Comparison of ENCODE assay signal across 20 cellular contexts in the genomic region with DNA sequence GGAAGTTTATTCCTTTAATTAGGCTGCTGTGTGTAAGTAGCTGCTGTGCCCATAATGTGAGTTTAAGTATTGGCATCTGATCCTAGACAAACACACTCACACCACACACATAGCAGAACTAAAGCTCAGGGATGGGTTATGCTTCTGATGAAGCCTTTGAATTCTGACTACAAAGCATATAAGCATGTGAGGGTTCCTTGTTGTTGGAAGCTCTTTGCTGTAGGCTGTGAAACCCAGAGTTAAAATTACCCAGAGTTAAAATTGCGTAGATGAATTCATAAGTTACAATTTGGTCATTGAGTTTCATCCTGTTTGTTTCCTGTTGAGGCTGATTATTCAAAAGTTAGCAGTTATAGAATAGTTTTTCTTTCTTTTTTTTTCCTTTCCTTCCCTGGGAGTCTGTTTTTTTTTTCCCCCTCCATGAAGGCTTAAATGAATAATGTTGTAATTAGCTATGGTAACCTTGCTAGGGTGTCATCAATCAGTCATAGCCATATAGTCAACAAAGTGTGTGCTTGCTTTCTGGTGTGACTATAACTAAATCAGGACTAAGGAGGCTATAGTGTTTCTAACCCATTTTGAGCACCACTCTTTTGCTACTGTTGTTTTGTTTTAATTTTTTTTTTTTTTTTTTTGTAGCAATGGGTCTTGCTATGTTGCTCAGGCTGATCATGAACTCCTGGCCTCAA.
DNase-seq lines count a peak whose midpoint lies in the region; ATAC-seq and TF ChIP-seq lines count a peak whose summit lies in the region.
"Had no signal": no experiment of that assay in that cellular context is flagged by ENCODE, and none has a peak within 500 bp of the region (broad histone marks: within the 10 kb centered on the region; RNA-seq: fewer than 3 reads in every experiment).

No MANE protein-coding gene starts in this region.

- no peak overlapping the region for H2BK15ac ChIP-seq in IMR-90 (ENCODE audit: low read depth, low read length)

- H3K4ac ChIP-seq in IMR-90 (ENCODE audit: low read depth, low read length) = no peak overlapping the region

- H2AFZ ChIP-seq in IMR-90 (replicated peaks; ENCODE audit: low read length, poor library complexity) = no peak overlapping the region

- no peak overlapping the region for H3K14ac ChIP-seq in IMR-90 (replicated peaks; ENCODE audit: low read depth, low read length)

- peaks cover 3% of the 10 kb centered on the region; the same call in 1 of the 2 replicates for H3K9me1 ChIP-seq in IMR-90 (ENCODE audit: insufficient read depth, low read length)

- H3K9me3 ChIP-seq in CD4-positive, alpha-beta memory T cell (ENCODE audit: control insufficient read depth in 1 of 2, low read length in 2 of 2) = no peaks in the 10 kb centered on the region
- no peaks in the 10 kb centered on the region for H3K9me3 ChIP-seq in IMR-90 (ENCODE audit: control insufficient read depth, insufficient read depth, low read length)
- no peaks in the 10 kb centered on the region for H3K9me3 ChIP-seq in naive thymus-derived CD4-positive, alpha-beta T cell (ENCODE audit: control insufficient read depth in 2 of 3, low read length in 3 of 3)
- H3K9me3 ChIP-seq: psoas muscle, suprapubic skin had no signal

- H3K36me3 ChIP-seq in CD4-positive, alpha-beta memory T cell (ENCODE audit: insufficient read depth, low read length) = no peaks in the 10 kb centered on the region
- H3K36me3 ChIP-seq in IMR-90 (ENCODE audit: control insufficient read depth, insufficient read depth, low read length) = peaks cover 2% of the 10 kb centered on the region; the same call in 1 of the 2 replicates
- H3K36me3 ChIP-seq in naive thymus-derived CD4-positive, alpha-beta T cell (ENCODE audit: control insufficient read depth in 2 of 3, insufficient read depth in 3 of 3, low read length in 3 of 3) = no peaks in the 10 kb centered on the region
- H3K36me3 ChIP-seq: suprapubic skin had no signal

- H3K4me1 ChIP-seq in CD4-positive, alpha-beta memory T cell (ENCODE audit: insufficient read depth, low read length) = peaks cover 66% of the 10 kb centered on the region
- H3K4me1 ChIP-seq in IMR-90 (ENCODE audit: control insufficient read depth, insufficient read depth, low read length) = peaks cover 7% of the 10 kb centered on the region
- H3K4me1 ChIP-seq in naive thymus-derived CD4-positive, alpha-beta T cell (ENCODE audit: control insufficient read depth in 2 of 2, insufficient read depth in 2 of 2, low read length in 2 of 2) = peaks cover 26 to 57% of the 10 kb centered on the region in 2 donors
- H3K4me1 ChIP-seq: psoas muscle, suprapubic skin had no signal

- no peak overlapping the region for H3K18ac ChIP-seq in IMR-90 (ENCODE audit: low read depth, low read length)

- H4K8ac ChIP-seq in IMR-90 (ENCODE audit: low read depth in 2 of 2, low read length in 2 of 2) = no peak overlapping the region

- no peak overlapping the region for H3K27ac ChIP-seq in CD4-positive, alpha-beta memory T cell (ENCODE audit: low read depth, low read length)
- H3K27ac ChIP-seq in IMR-90 (ENCODE audit: insufficient read depth, low read length) = no peak overlapping the region
- H3K27ac ChIP-seq in naive thymus-derived CD4-positive, alpha-beta T cell (ENCODE audit: low read depth, low read length) = peak overlapping the region; percentile 8
- H3K27ac ChIP-seq: KMS-11, psoas muscle, SK-N-MC, suprapubic skin had no signal

- no TSS peak for BruUV-seq in IMR-90 (replicated peaks; lab: Mats Ljungman, UMichigan)

- H3K56ac ChIP-seq in IMR-90 (ENCODE audit: extremely low read depth, insufficient read depth, low read length) = no peak overlapping the region

- H3K27me3 ChIP-seq in CD4-positive, alpha-beta memory T cell (ENCODE audit: insufficient read depth, low read length) = no peaks in the 10 kb centered on the region
- no peaks in the 10 kb centered on the region for H3K27me3 ChIP-seq in IMR-90 (ENCODE audit: control insufficient read depth, insufficient read depth, low read length)
- H3K27me3 ChIP-seq in naive thymus-derived CD4-positive, alpha-beta T cell (ENCODE audit: control insufficient read depth in 2 of 2, insufficient read depth in 2 of 2, low read length in 2 of 2) = peaks cover 0 to 3% of the 10 kb centered on the region in 2 donors
- H3K27me3 ChIP-seq: suprapubic skin had no signal

- no peaks in the 10 kb centered on the region; the same call in 1 of the 2 replicates for H4K20me1 ChIP-seq in IMR-90 (ENCODE audit: insufficient read depth, low read length)

- TF ChIP-seq POLR2A in IMR-90 (IDR thresholded peaks at IDR 0.05; ENCODE audit: low read depth, low read length) = no peak

- no peak overlapping the region for H2AK5ac ChIP-seq in IMR-90 (ENCODE audit: low read depth, low read length)

- peak; percentile 17; the same call in 1 of the 2 replicates for ATAC-seq in IMR-90 (ENCODE audit: low read depth)
- peak; percentile 68 to 88 for ATAC-seq in activated naive CD4-positive, alpha-beta T cell treated with anti-CD3 and anti-CD28 coated beads, Interleukin-2, amount 50 U/mL, for 72 hours
- ATAC-seq in naive thymus-derived CD4-positive, alpha-beta T cell = peak; percentile 87
- no peak for ATAC-seq in HG03039 (IDR thresholded peaks at IDR 0.05; ENCODE audit: unreplicated experiment)
- ATAC-seq: natural killer cell treated with Interleukin-12 subunit alpha and Interleukin-12 subunit beta and Interleukin-15 and Interleukin-18, amount 100 ng/mL, for 72 hours; psoas muscle had no signal

- H2BK5ac ChIP-seq in IMR-90 (ENCODE audit: low read depth, low read length, poor library complexity, severe bottlenecking) = no peak overlapping the region

- in situ Hi-C loops in IMR-90 (cut with MboI; ENCODE audit: low sequenced_read_pairs) = no loop called here

- H3K27ac Mint-ChIP-seq in CD4-positive, alpha-beta memory T cell = peak overlapping the region; percentile 61 to 91 (median 83)
- H3K27ac Mint-ChIP-seq in activated naive CD4-positive, alpha-beta T cell treated with anti-CD3 and anti-CD28 coated beads, Interleukin-2, amount 50 U/mL, for 72 hours = peak overlapping the region; percentile 69 to 91
- H3K27ac Mint-ChIP-seq in naive thymus-derived CD4-positive, alpha-beta T cell = peak overlapping the region; percentile 88 to 99 (median 94)
- H3K27ac Mint-ChIP-seq: memory B cell had no signal

- H3K4me2 ChIP-seq in IMR-90 (ENCODE audit: low read depth, low read length) = no peak overlapping the region; the same call in 1 of the 2 replicates
- H3K4me2 ChIP-seq: KMS-11, smooth muscle cell had no signal

- dilution Hi-C loops in IMR-90 (cut with HindIII; ENCODE audit: low sequenced_read_pairs, unreplicated experiment) = no loop called here

- H2AK9ac ChIP-seq in IMR-90 (replicated peaks; ENCODE audit: low read depth, low read length, poor library complexity) = no peak overlapping the region

- H4K5ac ChIP-seq in IMR-90 (ENCODE audit: low read depth, low read length) = no peak overlapping the region

- peak overlapping the region in 7 of 8 donors; percentile 32 to 70 (median 57) for H3K4me3 Mint-ChIP-seq in CD4-positive, alpha-beta memory T cell
- peak overlapping the region; percentile 34 to 76 (median 60) for H3K4me3 Mint-ChIP-seq in naive thymus-derived CD4-positive, alpha-beta T cell
- H3K4me3 Mint-ChIP-seq: memory B cell; natural killer cell treated with Interleukin-12 subunit alpha and Interleukin-12 subunit beta and Interleukin-15 and Interleukin-18, amount 100 ng/mL, for 72 hours had no signal

- H3K9me3 Mint-ChIP-seq in CD4-positive, alpha-beta memory T cell = peaks cover 0 to 5% (median 0%) of the 10 kb centered on the region in 8 donors
- H3K9me3 Mint-ChIP-seq in activated naive CD4-positive, alpha-beta T cell treated with anti-CD3 and anti-CD28 coated beads, Interleukin-2, amount 50 U/mL, for 72 hours = peaks cover 4 to 7% of the 10 kb centered on the region in 2 donors
- H3K9me3 Mint-ChIP-seq in naive thymus-derived CD4-positive, alpha-beta T cell = peaks cover 0 to 26% (median 0%) of the 10 kb centered on the region in 11 donors
- H3K9me3 Mint-ChIP-seq: memory B cell had no signal

- H3K4me1 Mint-ChIP-seq in CD4-positive, alpha-beta memory T cell = peaks cover 39 to 65% (median 52%) of the 10 kb centered on the region in 4 donors
- H3K4me1 Mint-ChIP-seq in naive thymus-derived CD4-positive, alpha-beta T cell = peaks cover 43 to 71% (median 67%) of the 10 kb centered on the region in 7 donors

- DNase-seq in CD4-positive, alpha-beta memory T cell = peak in 3 of 5 donors; percentile 21 to 42 (median 34)
- DNase-seq in IMR-90 = no peak
- DNase-seq in activated naive CD4-positive, alpha-beta T cell treated with anti-CD3 and anti-CD28 coated beads, Interleukin-2, amount 50 U/mL, for 72 hours (ENCODE audit: low spot score in 2 of 2) = no peak
- DNase-seq in naive thymus-derived CD4-positive, alpha-beta T cell = peak in 7 of 9 donors; percentile 45 to 79 (median 70)
- DNase-seq in amniotic stem cell (lab: John Stamatoyannopoulos, UW) = no peak
- DNase-seq in COLO668 (lab: John Stamatoyannopoulos, UW; ENCODE audit: unreplicated experiment) = no peak
- DNase-seq: foreskin fibroblast; kidney; NCI-H1048; NCI-H2081 treated with DMSO at 0.1 percent for 48 hours; NCI-H526; psoas muscle; stimulated activated CD4-positive, alpha-beta T cell treated with anti-CD3 and anti-CD28 coated beads, Interleukin-4, amount 100 ng/mL, for 4 hours had no signal

- no peak overlapping the region for H4K91ac ChIP-seq in IMR-90 (ENCODE audit: insufficient read depth, low read depth, low read length)

- no CpG with 5 or more reads among the region's 1 CpG for WGBS in IMR-90 (ENCODE audit: extremely low coverage in 2 of 2, insufficient read length in 1 of 2), 2 experiments

- TF ChIP-seq CTCF in IMR-90 (conservative IDR thresholded peaks at IDR 0.05; ENCODE audit: low read depth, low read length) = no peak

- POLR2A ChIA-PET in CD4-positive, alpha-beta memory T cell (lab: Charles Lee; ENCODE audit: partially characterized antibody) = interaction anchor here (0.7 to 2.8 kb wide), 12 partner anchors 11 to 158 kb away, joined by 3 to 13 read pairs (median 4); no protein-coding TSS in a partner anchor
- POLR2A ChIA-PET in IMR-90 (lab: Charles Lee; ENCODE audit: unreplicated experiment) = no interaction called here
- POLR2A ChIA-PET in naive thymus-derived CD4-positive, alpha-beta T cell (lab: Charles Lee) = interaction anchor here (0.6 to 1.9 kb wide), 19 partner anchors 9 to 159 kb away, joined by 3 to 8 read pairs (median 4); no protein-coding TSS in a partner anchor

- peaks cover 0 to 6% of the 10 kb centered on the region in 2 donors for H3K36me3 Mint-ChIP-seq in CD4-positive, alpha-beta memory T cell
- peaks cover 0 to 13% of the 10 kb centered on the region in 2 donors for H3K36me3 Mint-ChIP-seq in activated naive CD4-positive, alpha-beta T cell treated with anti-CD3 and anti-CD28 coated beads, Interleukin-2, amount 50 U/mL, for 72 hours
- peaks cover 0 to 52% (median 4%) of the 10 kb centered on the region in 5 donors for H3K36me3 Mint-ChIP-seq in naive thymus-derived CD4-positive, alpha-beta T cell
- H3K36me3 Mint-ChIP-seq: memory B cell; natural killer cell treated with Interleukin-12 subunit alpha and Interleukin-12 subunit beta and Interleukin-15 and Interleukin-18, amount 100 ng/mL, for 72 hours had no signal

- no peak overlapping the region for H3K4me3 ChIP-seq in CD4-positive, alpha-beta memory T cell (ENCODE audit: low read length in 2 of 2)
- H3K4me3 ChIP-seq in IMR-90 (ENCODE audit: insufficient read depth, low read depth, low read length) = no peak overlapping the region
- H3K4me3 ChIP-seq in naive thymus-derived CD4-positive, alpha-beta T cell (ENCODE audit: low read length) = no peak overlapping the region
- H3K4me3 ChIP-seq: psoas muscle, SK-N-MC, smooth muscle cell, suprapubic skin had no signal

- H2BK20ac ChIP-seq in IMR-90 (ENCODE audit: low read depth, low read length) = no peak overlapping the region

- intact Hi-C loops in CD4-positive, alpha-beta memory T cell (cut with micrococcal nuclease) = no loop called here
- intact Hi-C loops in IMR-90 (cut with micrococcal nuclease) = no loop called here
- intact Hi-C loops in naive thymus-derived CD4-positive, alpha-beta T cell (cut with micrococcal nuclease) = no loop called here

- H3K9ac ChIP-seq in IMR-90 (ENCODE audit: low read depth, low read length) = no peak overlapping the region
- H3K9ac ChIP-seq: KMS-11 had no signal

- CTCF ChIA-PET in CD4-positive, alpha-beta memory T cell (lab: Charles Lee; ENCODE audit: partially characterized antibody) = interaction anchor here (0.7 to 2.0 kb wide), 9 partner anchors 10 to 704 kb away, joined by 3 to 7 read pairs (median 4); no protein-coding TSS in a partner anchor
- CTCF ChIA-PET in IMR-90 (lab: Yijun Ruan, JAX) = interaction anchor here (0.7 to 1.1 kb wide), 3 partner anchors 11 to 16 kb away, joined by 3 to 7 read pairs (median 3); no protein-coding TSS in a partner anchor
- CTCF ChIA-PET in naive thymus-derived CD4-positive, alpha-beta T cell (lab: Charles Lee) = interaction anchor here (0.9 to 1.7 kb wide), 4 partner anchors 14 to 159 kb away, joined by 4 to 7 read pairs (median 4); no protein-coding TSS in a partner anchor

- no peaks in the 10 kb centered on the region for H3K27me3 Mint-ChIP-seq in CD4-positive, alpha-beta memory T cell
- H3K27me3 Mint-ChIP-seq in naive thymus-derived CD4-positive, alpha-beta T cell = no peaks in the 10 kb centered on the region
- H3K27me3 Mint-ChIP-seq: memory B cell; natural killer cell treated with Interleukin-12 subunit alpha and Interleukin-12 subunit beta and Interleukin-15 and Interleukin-18, amount 100 ng/mL, for 72 hours had no signal

- no peak for TF ChIP-seq RAD21 in IMR-90 (IDR thresholded peaks at IDR 0.05; ENCODE audit: low read length)

- peaks cover 0 to 14% of the 10 kb centered on the region in 2 experiments; a peak in 2 of 4 replicates for H3K79me1 ChIP-seq in IMR-90 (ENCODE audit: low read depth in 1 of 2, low read length in 2 of 2)

- H3K23ac ChIP-seq in IMR-90 (ENCODE audit: low read depth, low read length) = no peak overlapping the region; the same call in 1 of the 2 replicates

- no peak overlapping the region for H2BK120ac ChIP-seq in IMR-90 (ENCODE audit: low read depth, low read length)

Comparison
In these comparisons a context has a peak if more than half of its experiments do, and no peak if none do; other contexts are left out.
1. DNase-seq: peak in CD4-positive, alpha-beta memory T cell (3 of 5) and naive thymus-derived CD4-positive, alpha-beta T cell (7 of 9); none in IMR-90 (single experiment), activated naive CD4-positive, alpha-beta T cell treated with anti-CD3 and anti-CD28 coated beads, Interleukin-2, amount 50 U/mL, for 72 hours (0 of 2), amniotic stem cell (single experiment) and COLO668 (single experiment).
2. Peak in every context shown above with its lines, with median percentiles within 50 percentile points of each other: H3K27ac Mint-ChIP-seq.